18 cellular contexts compared by ENCODE assay signal in genomic region chr10:43815486-43815885, GRCh38.
DNase-seq lines count a peak whose midpoint lies in the region; ATAC-seq, FAIRE-seq and TF ChIP-seq lines count a peak whose summit lies in the region.
"Had no signal": no experiment of that assay in that cellular context is flagged by ENCODE, and none has a peak within 500 bp of the region (broad histone marks: within the 10 kb centered on the region; RNA-seq: fewer than 3 reads in every experiment).

No MANE protein-coding gene starts in this region.

- H4K91ac ChIP-seq in IMR-90 (ENCODE audit: insufficient read depth, low read depth, low read length), result peak overlapping the region; percentile 30

- no peak overlapping the region for H2BK5ac ChIP-seq in IMR-90 (ENCODE audit: low read depth, low read length, poor library complexity, severe bottlenecking)

- no peak for FAIRE-seq in HepG2 (lab: Jason Lieb, UNC)

- peak overlapping the region; percentile 75 for H2AK5ac ChIP-seq in IMR-90 (ENCODE audit: low read depth, low read length)

- H3K18ac ChIP-seq in IMR-90 (ENCODE audit: low read depth, low read length), result peak overlapping the region; percentile 48; the same call in 1 of the 2 replicates

- peak overlapping the region; percentile 47 to 49; a peak in 2 of 4 replicates for H4K8ac ChIP-seq in IMR-90 (ENCODE audit: low read depth in 2 of 2, low read length in 2 of 2)

- no peaks in the 10 kb centered on the region for H3K79me1 ChIP-seq in IMR-90 (ENCODE audit: low read depth in 1 of 2, low read length in 2 of 2)

- peak overlapping the region; percentile 25 for H3K27ac Mint-ChIP-seq in activated CD4-positive, alpha-beta T cell treated with anti-CD3 and anti-CD28 coated beads, Interleukin-2, amount 10 ng/mL, durations not matched to agents 7 days and 5 days
- peak overlapping the region; percentile 94 for H3K27ac Mint-ChIP-seq in activated naive CD8-positive, alpha-beta T cell treated with anti-CD3 and anti-CD28 coated beads, Interleukin-2, amount 50 U/mL, for 24 hours
- H3K27ac Mint-ChIP-seq: CD14-positive monocyte had no signal

- peaks cover 55% of the 10 kb centered on the region for H3K4me1 Mint-ChIP-seq in activated CD4-positive, alpha-beta T cell treated with anti-CD3 and anti-CD28 coated beads, Interleukin-2, amount 10 ng/mL, durations not matched to agents 7 days and 5 days
- H3K4me1 Mint-ChIP-seq in activated naive CD8-positive, alpha-beta T cell treated with anti-CD3 and anti-CD28 coated beads, Interleukin-2, amount 50 U/mL, for 24 hours, result peaks cover 63% of the 10 kb centered on the region

- intact Hi-C loops in IMR-90 (cut with micrococcal nuclease) (loop anchor here (10.0 kb wide), 1 partner anchor 369 kb away; no protein-coding TSS in a partner anchor), HepG2 (cut with micrococcal nuclease; ENCODE audit: unreplicated experiment) (no loop called here)

- H3K9me3 Mint-ChIP-seq in activated CD4-positive, alpha-beta T cell treated with anti-CD3 and anti-CD28 coated beads, Interleukin-2, amount 10 ng/mL, durations not matched to agents 7 days and 5 days, result no peaks in the 10 kb centered on the region
- no peaks in the 10 kb centered on the region for H3K9me3 Mint-ChIP-seq in activated naive CD8-positive, alpha-beta T cell treated with anti-CD3 and anti-CD28 coated beads, Interleukin-2, amount 50 U/mL, for 24 hours
- H3K9me3 Mint-ChIP-seq: CD14-positive monocyte had no signal

- H3K9ac ChIP-seq in IMR-90 (ENCODE audit: low read depth, low read length) (no peak overlapping the region), smooth muscle cell (ENCODE audit: low read depth) (peak overlapping the region; percentile 49), HepG2 (ENCODE audit: insufficient read depth, low read depth, low read length) (no peak overlapping the region)

- POLR2A ChIA-PET in activated CD4-positive, alpha-beta T cell treated with anti-CD3 and anti-CD28 coated beads, Interleukin-2, amount 10 ng/mL, durations not matched to agents 7 days and 5 days (lab: Charles Lee), result no interaction called here
- POLR2A ChIA-PET in IMR-90 (lab: Charles Lee; ENCODE audit: unreplicated experiment) (no interaction called here), HepG2 (lab: Yijun Ruan, JAX) (no interaction called here)

- peaks cover 4% of the 10 kb centered on the region for H3K27me3 Mint-ChIP-seq in activated CD4-positive, alpha-beta T cell treated with anti-CD3 and anti-CD28 coated beads, Interleukin-2, amount 10 ng/mL, durations not matched to agents 7 days and 5 days
- no peaks in the 10 kb centered on the region for H3K27me3 Mint-ChIP-seq in activated naive CD8-positive, alpha-beta T cell treated with anti-CD3 and anti-CD28 coated beads, Interleukin-2, amount 50 U/mL, for 24 hours

- TF ChIP-seq CTCF in IMR-90 (conservative IDR thresholded peaks at IDR 0.05; ENCODE audit: low read depth, low read length), result no peak
- TF ChIP-seq CTCF in smooth muscle cell (IDR thresholded peaks at IDR 0.05; ENCODE audit: borderline replicate concordance, insufficient read depth, poor library complexity, severe bottlenecking), result no peak
- no peak for TF ChIP-seq CTCF in HepG2 (CRISPR knock-in tag; IDR thresholded peaks at IDR 0.05)

- H3K4me1 ChIP-seq in IMR-90 (ENCODE audit: control insufficient read depth, insufficient read depth, low read length) (peaks cover 7% of the 10 kb centered on the region), smooth muscle cell (ENCODE audit: low read depth) (peaks cover 14% of the 10 kb centered on the region), HepG2 (ENCODE audit: insufficient read depth, low read length) (no peaks in the 10 kb centered on the region)
- H3K4me1 ChIP-seq: prostate gland had no signal

- H2BK20ac ChIP-seq in IMR-90 (ENCODE audit: low read depth, low read length), result peak overlapping the region; percentile 36; the same call in 1 of the 2 replicates

- CTCF ChIA-PET in activated CD4-positive, alpha-beta T cell treated with anti-CD3 and anti-CD28 coated beads, Interleukin-2, amount 10 ng/mL, durations not matched to agents 7 days and 5 days (lab: Charles Lee), result no interaction called here
- CTCF ChIA-PET in IMR-90 (lab: Yijun Ruan, JAX), result no interaction called here
- CTCF ChIA-PET in HepG2 (lab: Yijun Ruan, JAX; ENCODE audit: low intra/inter-chr PET ratio, low total read pairs), result no interaction called here

- H3K9me1 ChIP-seq in IMR-90 (ENCODE audit: insufficient read depth, low read length), result 0 out of 2 replicates have a peak, but pooled peaks cover 6% of the 10 kb centered on the region

- no CpG with 5 or more reads among the region's 2 CpGs for WGBS in IMR-90 (ENCODE audit: extremely low coverage in 2 of 2, insufficient read length in 1 of 2), 2 experiments
- WGBS in smooth muscle cell (ENCODE audit: low lambda C conversion rate), result 93% methylated on average over 2 of the region's 2 CpGs
- WGBS in HepG2 (ENCODE audit: low lambda C conversion rate), result 42% methylated on average over 2 of the region's 2 CpGs

- H2BK120ac ChIP-seq in IMR-90 (ENCODE audit: low read depth, low read length), result peak overlapping the region; percentile 28; the same call in 1 of the 2 replicates

- H3K23ac ChIP-seq in IMR-90 (ENCODE audit: low read depth, low read length), result no peak overlapping the region

- TF ChIP-seq POLR2A in IMR-90 (IDR thresholded peaks at IDR 0.05; ENCODE audit: low read depth, low read length) (no peak), HepG2 (IDR thresholded peaks at IDR 0.05; ENCODE audit: insufficient read depth in 1 of 2, low read depth in 2 of 2, low read length in 2 of 2) (no peak)

- 0 out of 2 replicates have a peak overlapping the region, but pooled peaks have one; percentile 46 for H3K4ac ChIP-seq in IMR-90 (ENCODE audit: low read depth, low read length)

- no peak overlapping the region for H3K4me2 ChIP-seq in IMR-90 (ENCODE audit: low read depth, low read length)
- peak overlapping the region; percentile 50 for H3K4me2 ChIP-seq in smooth muscle cell
- H3K4me2 ChIP-seq in HepG2 (ENCODE audit: low read depth, low read length), result no peak overlapping the region

- H3K79me2 ChIP-seq in smooth muscle cell (ENCODE audit: low read depth) (no peaks in the 10 kb centered on the region), HepG2 (ENCODE audit: insufficient read depth, low read length) (no peaks in the 10 kb centered on the region)

- no peak overlapping the region for H3K56ac ChIP-seq in IMR-90 (ENCODE audit: extremely low read depth, insufficient read depth, low read length)

- peak overlapping the region; percentile 15; the same call in 1 of the 3 replicates for H2BK15ac ChIP-seq in IMR-90 (ENCODE audit: low read depth, low read length)

- in situ Hi-C loops in IMR-90 (cut with MboI; ENCODE audit: low sequenced_read_pairs), result no loop called here
- in situ Hi-C loops in HepG2 (cut with HindIII; ENCODE audit: extremely low pct_ligation_motif_present, low pct_unique_long_range_greater_than_20kb), result no loop called here

- no peak for DNase-seq in activated CD4-positive, alpha-beta T cell treated with anti-CD3 and anti-CD28 coated beads, Interleukin-2, amount 10 ng/mL, durations not matched to agents 7 days and 5 days
- DNase-seq in activated CD4-positive, alpha-beta T cell treated with anti-CD3 and anti-CD28 coated beads, Interleukin-2, amount 50 U/mL, for 48 hours, result no peak
- DNase-seq in IMR-90 (no peak), smooth muscle cell (lab: John Stamatoyannopoulos, UW; ENCODE audit: unreplicated experiment) (no peak), SIG-M5 (lab: John Stamatoyannopoulos, UW) (no peak), HepG2 (ENCODE audit: low spot score) (no peak), SHP77 (lab: John Stamatoyannopoulos, UW) (no peak)
- peak; percentile 23 for DNase-seq in activated naive CD8-positive, alpha-beta T cell treated with anti-CD3 and anti-CD28 coated beads, Interleukin-2, amount 50 U/mL, for 24 hours
- DNase-seq: activated gamma-delta T cell treated with Interleukin-2 at 50 U/mL for 16 hours, H7, lower lobe of right lung, NCI-H1092 treated with DMSO at 0.1 percent for 48 hours, NCI-H526, upper lobe of left lung had no signal

- no peaks in the 10 kb centered on the region for H3K36me3 ChIP-seq in IMR-90 (ENCODE audit: control insufficient read depth, insufficient read depth, low read length)
- no peaks in the 10 kb centered on the region for H3K36me3 ChIP-seq in smooth muscle cell (ENCODE audit: low read depth)
- H3K36me3 ChIP-seq in HepG2 (replicated peaks in 1 of 2; ENCODE audit: control insufficient read depth in 1 of 2, insufficient read depth in 2 of 2, low read length in 2 of 2), result no peaks in the 10 kb centered on the region
- H3K36me3 ChIP-seq: lower lobe of right lung, prostate gland, upper lobe of left lung had no signal

- H3K9me3 ChIP-seq in IMR-90 (ENCODE audit: control insufficient read depth, insufficient read depth, low read length), result no peaks in the 10 kb centered on the region
- H3K9me3 ChIP-seq in smooth muscle cell (replicated peaks; ENCODE audit: low read depth), result no peaks in the 10 kb centered on the region
- no peaks in the 10 kb centered on the region for H3K9me3 ChIP-seq in HepG2 (ENCODE audit: low read length)
- H3K9me3 ChIP-seq: lower lobe of right lung, prostate gland, upper lobe of left lung had no signal

- ATAC-seq in IMR-90 (ENCODE audit: low read depth), result no peak
- ATAC-seq in activated naive CD8-positive, alpha-beta T cell treated with anti-CD3 and anti-CD28 coated beads, Interleukin-2, amount 50 U/mL, for 24 hours, result peak; percentile 76
- no peak for ATAC-seq in HepG2
- ATAC-seq: esophagus mucosa, lower lobe of right lung had no signal

- H3K27me3 ChIP-seq in IMR-90 (ENCODE audit: control insufficient read depth, insufficient read depth, low read length), result no peaks in the 10 kb centered on the region
- no peaks in the 10 kb centered on the region for H3K27me3 ChIP-seq in smooth muscle cell (ENCODE audit: low read depth)
- H3K27me3 ChIP-seq in HepG2 (ENCODE audit: control insufficient read depth in 1 of 2, insufficient read depth in 2 of 2, low read length in 2 of 2), result no peaks in the 10 kb centered on the region
- H3K27me3 ChIP-seq: upper lobe of left lung had no signal

- dilution Hi-C loops in IMR-90 (cut with HindIII; ENCODE audit: low sequenced_read_pairs, unreplicated experiment), result no loop called here

- peak overlapping the region; percentile 3 for H3K4me3 Mint-ChIP-seq in activated CD4-positive, alpha-beta T cell treated with anti-CD3 and anti-CD28 coated beads, Interleukin-2, amount 10 ng/mL, durations not matched to agents 7 days and 5 days
- H3K4me3 Mint-ChIP-seq in activated naive CD8-positive, alpha-beta T cell treated with anti-CD3 and anti-CD28 coated beads, Interleukin-2, amount 50 U/mL, for 24 hours, result peak overlapping the region; percentile 54
- H3K4me3 Mint-ChIP-seq: CD14-positive monocyte had no signal

- no peak for TF ChIP-seq RAD21 in IMR-90 (IDR thresholded peaks at IDR 0.05; ENCODE audit: low read length)
- no peak for TF ChIP-seq RAD21 in HepG2 (CRISPR knock-in tag; IDR thresholded peaks at IDR 0.05)

- H2AK9ac ChIP-seq in IMR-90 (replicated peaks; ENCODE audit: low read depth, low read length, poor library complexity), result no peak overlapping the region

- H3K27ac ChIP-seq in IMR-90 (ENCODE audit: insufficient read depth, low read length) (no peak overlapping the region), smooth muscle cell (ENCODE audit: low read depth) (peak overlapping the region; percentile 93), HepG2 (ENCODE audit: extremely low read length, insufficient read depth, low read length) (no peak overlapping the region)
- H3K27ac ChIP-seq: HL-60, lower lobe of right lung, prostate gland had no signal

- no peak overlapping the region for H4K5ac ChIP-seq in IMR-90 (ENCODE audit: low read depth, low read length)

- H3F3A ChIP-seq in smooth muscle cell (ENCODE audit: low read depth), result peaks cover 16% of the 10 kb centered on the region

- no peaks in the 10 kb centered on the region for H3K36me3 Mint-ChIP-seq in activated CD4-positive, alpha-beta T cell treated with anti-CD3 and anti-CD28 coated beads, Interleukin-2, amount 10 ng/mL, durations not matched to agents 7 days and 5 days (ENCODE audit: low read depth)
- H3K36me3 Mint-ChIP-seq in activated naive CD8-positive, alpha-beta T cell treated with anti-CD3 and anti-CD28 coated beads, Interleukin-2, amount 50 U/mL, for 24 hours (ENCODE audit: low read depth), result no peaks in the 10 kb centered on the region
- H3K36me3 Mint-ChIP-seq: CD14-positive monocyte had no signal

- no peaks in the 10 kb centered on the region for H4K20me1 ChIP-seq in IMR-90 (ENCODE audit: insufficient read depth, low read length)
- no peaks in the 10 kb centered on the region for H4K20me1 ChIP-seq in smooth muscle cell (ENCODE audit: low read depth)
- no peaks in the 10 kb centered on the region for H4K20me1 ChIP-seq in HepG2 (ENCODE audit: insufficient read depth, low read length)

- no peak for TF ChIP-seq EP300 in HepG2 (IDR thresholded peaks at IDR 0.05; ENCODE audit: low read depth in 2 of 2, low read length in 2 of 2)
- TF ChIP-seq EP300 in HepG2 (CRISPR knock-in tag; IDR thresholded peaks at IDR 0.05; ENCODE audit: borderline replicate concordance), result no peak

- H2AFZ ChIP-seq in IMR-90 (replicated peaks; ENCODE audit: low read length, poor library complexity) (no peak overlapping the region), smooth muscle cell (ENCODE audit: low read depth) (no peak overlapping the region), HepG2 (ENCODE audit: low read length) (no peak overlapping the region)

- H3K4me3 ChIP-seq in IMR-90 (ENCODE audit: insufficient read depth, low read depth, low read length), result no peak overlapping the region
- H3K4me3 ChIP-seq in smooth muscle cell, result no peak overlapping the region
- no peak overlapping the region for H3K4me3 ChIP-seq in HepG2 (replicated peaks in 1 of 3; ENCODE audit: insufficient read depth in 1 of 3, low read depth in 2 of 3, low read length in 3 of 3)
- H3K4me3 ChIP-seq: lower lobe of right lung, prostate gland, upper lobe of left lung had no signal

- no peak overlapping the region for H3K14ac ChIP-seq in IMR-90 (replicated peaks; ENCODE audit: low read depth, low read length)

- no TSS peak for BruUV-seq in IMR-90 (replicated peaks; lab: Mats Ljungman, UMichigan)
- no TSS peak for BruUV-seq in HepG2 (replicated peaks; lab: Mats Ljungman, UMichigan)
